In genomic region chr9:75299324-75299723, GRCh38 we compare ENCODE assay signal across 30 cellular contexts.
DNase-seq lines count a peak whose midpoint lies in the region; ATAC-seq and TF ChIP-seq lines count a peak whose summit lies in the region.
"Had no signal": no experiment of that assay in that cellular context is flagged by ENCODE, and none has a peak within 500 bp of the region (broad histone marks: within the 10 kb centered on the region; RNA-seq: fewer than 3 reads in every experiment).

No MANE protein-coding gene starts in this region.

- TF ChIP-seq RAD21 in HCT116 (IDR thresholded peaks at IDR 0.05; ENCODE audit: low read depth): no peak

- H2AFZ ChIP-seq in HCT116 (ENCODE audit: low read depth, low read length, poor library complexity, severe bottlenecking) (no peak overlapping the region), OCI-LY3 (ENCODE audit: low read depth, low read length) (no peak overlapping the region)
- H2AFZ ChIP-seq: GM23338 had no signal

- H4K20me1 ChIP-seq in HCT116 (ENCODE audit: insufficient read depth): no peaks in the 10 kb centered on the region
- no peaks in the 10 kb centered on the region for H4K20me1 ChIP-seq in OCI-LY3 (ENCODE audit: insufficient read depth, low read length)

- TF ChIP-seq POLR2A in HCT116 (IDR thresholded peaks at IDR 0.05; ENCODE audit: borderline replicate concordance, extremely low read depth, insufficient read depth, insufficient read length): no peak

- H3K79me2 ChIP-seq in HCT116 (ENCODE audit: insufficient read depth, low read length): no peaks in the 10 kb centered on the region
- H3K79me2 ChIP-seq in OCI-LY3 (ENCODE audit: low read length): no peaks in the 10 kb centered on the region

- H3K27me3 ChIP-seq in HCT116 (ENCODE audit: insufficient read depth, low read length) (no peaks in the 10 kb centered on the region), OCI-LY3 (ENCODE audit: low read depth, low read length) (no peaks in the 10 kb centered on the region)
- H3K27me3 ChIP-seq: esophagus muscularis mucosa, gastrocnemius medialis, transverse colon had no signal

- H3K4me3 ChIP-seq in HCT116 (replicated peaks in 1 of 2; ENCODE audit: low read depth in 1 of 2, low read length in 2 of 2) (no peak overlapping the region), OCI-LY3 (ENCODE audit: low read length) (no peak overlapping the region), epithelial cell of proximal tubule (ENCODE audit: low read depth, low read length) (no peak overlapping the region)
- H3K4me3 ChIP-seq: esophagus muscularis mucosa, gastrocnemius medialis, GM23338, left ventricle myocardium inferior, transverse colon had no signal

- POLR2A ChIA-PET in HCT116 (lab: Charles Lee): no interaction called here

- H3K27ac ChIP-seq in HCT116 (ENCODE audit: low read depth, low read length): no peak overlapping the region
- H3K27ac ChIP-seq in OCI-LY3 (ENCODE audit: low read length): no peak overlapping the region
- H3K27ac ChIP-seq: esophagus muscularis mucosa, gastrocnemius medialis, left ventricle myocardium inferior, transverse colon had no signal

- DNase-seq in NCI-H748 (lab: John Stamatoyannopoulos, UW; ENCODE audit: unreplicated experiment): peak; percentile 8
- no peak for DNase-seq in NCI-H748 treated with DMSO at 0.1 percent for 48 hours (lab: John Stamatoyannopoulos, UW)
- no peak for DNase-seq in HCT116 (ENCODE audit: low read depth, low spot score)
- DNase-seq in epithelial cell of proximal tubule (ENCODE audit: low read depth): no peak
- DNase-seq in DMS153 (lab: John Stamatoyannopoulos, UW): no peak
- DNase-seq in NCI-H2227 (lab: John Stamatoyannopoulos, UW; ENCODE audit: unreplicated experiment): no peak
- DNase-seq: activated B cell treated with CpG ODN at 0.5 μM for 24 hours; activated CD4-positive, alpha-beta T cell treated with anti-CD3 and anti-CD28 coated beads, Interleukin-2, amount 50 U/mL, for 4 hours; activated naive CD4-positive, alpha-beta T cell treated with anti-CD3 and anti-CD28 coated beads, Interleukin-2, amount 10 ng/mL, durations not matched to agents 7 days and 5 days; amygdala; CD8-positive, alpha-beta memory T cell; cortex of kidney; DND-41; gastrocnemius medialis; hippocampal formation; Kasumi-1; left ventricle myocardium inferior; naive thymus-derived CD4-positive, alpha-beta T cell; NCI-H1092 treated with DMSO at 0.1 percent for 48 hours; NCI-H1930; NCI-H446; nucleus accumbens; stimulated activated CD4-positive, alpha-beta T cell treated with anti-CD3 and anti-CD28 coated beads, Interleukin-1b, Interleukin-23, amount 100 ng/mL, for 48 hours; T-helper 9 cell; transverse colon had no signal

- H3K36me3 ChIP-seq in HCT116 (ENCODE audit: control insufficient read depth in 1 of 2, insufficient read depth in 2 of 2, low read length in 2 of 2) (no peaks in the 10 kb centered on the region), OCI-LY3 (replicated peaks; ENCODE audit: low read depth, low read length) (no peaks in the 10 kb centered on the region)
- H3K36me3 ChIP-seq: esophagus muscularis mucosa, gastrocnemius medialis, left ventricle myocardium inferior, transverse colon had no signal

- no peak overlapping the region for H3K9ac ChIP-seq in HCT116 (ENCODE audit: low read length)
- no peak overlapping the region for H3K9ac ChIP-seq in OCI-LY3 (ENCODE audit: low read length)

- no peaks in the 10 kb centered on the region for H3K4me1 ChIP-seq in HCT116 (ENCODE audit: control insufficient read depth in 1 of 2, insufficient read depth in 2 of 2, low read length in 2 of 2)
- no peaks in the 10 kb centered on the region for H3K4me1 ChIP-seq in OCI-LY3 (ENCODE audit: low read length)
- H3K4me1 ChIP-seq: esophagus muscularis mucosa, gastrocnemius medialis, left ventricle myocardium inferior, transverse colon had no signal

- no TSS peak for BruUV-seq in HCT116 (replicated peaks; lab: Mats Ljungman, UMichigan)

- H3K9me2 ChIP-seq in HCT116 (ENCODE audit: insufficient read depth): no peaks in the 10 kb centered on the region

- TF ChIP-seq CTCF in HCT116 (IDR thresholded peaks at IDR 0.05 in 2 of 3, conservative IDR thresholded peaks at IDR 0.05 in 1 of 3; ENCODE audit: borderline replicate concordance in 1 of 3, insufficient read depth in 1 of 3, low read depth in 2 of 3, low read length in 2 of 3) (peak in 2 of 3 experiments; percentile 12 to 15; a peak in 1 of 6 replicates), OCI-LY3 (IDR thresholded peaks at IDR 0.05; ENCODE audit: low read depth, low read length) (peak; percentile 21; the same call in 1 of the 2 replicates), epithelial cell of proximal tubule (conservative IDR thresholded peaks at IDR 0.05; ENCODE audit: low read depth, low read length) (peak; percentile 7)

- no peak overlapping the region for H3K4me2 ChIP-seq in HCT116 (ENCODE audit: low read length)
- H3K4me2 ChIP-seq in OCI-LY3 (ENCODE audit: low read length): no peak overlapping the region
- H3K4me2 ChIP-seq: GM23338 had no signal

- H3K9me3 ChIP-seq in HCT116 (ENCODE audit: control insufficient read depth in 1 of 2, insufficient read depth in 1 of 2, low read depth in 1 of 2, low read length in 2 of 2) (no peaks in the 10 kb centered on the region), OCI-LY3 (ENCODE audit: insufficient read depth, low read length) (no peaks in the 10 kb centered on the region)
- H3K9me3 ChIP-seq: gastrocnemius medialis, transverse colon had no signal

- intact Hi-C loops in HCT116 (cut with micrococcal nuclease): no loop called here

- RAD21 ChIA-PET in HCT116 (lab: Charles Lee; ENCODE audit: low non-redundant PET in 1 of 2, low total read pairs in 2 of 2, uncharacterized antibody in 2 of 2, unreplicated experiment in 2 of 2): no interaction called here

- ATAC-seq in HCT116 (peak; percentile 50; the same call in 1 of the 2 replicates), GM21360 (IDR thresholded peaks at IDR 0.05; ENCODE audit: unreplicated experiment) (no peak)
- ATAC-seq: gastrocnemius medialis; GM23338; naive thymus-derived CD4-positive, alpha-beta T cell; SK-N-SH treated with all-trans-retinoic acid at 6 μM for 48 hours had no signal

- CTCF ChIA-PET in HCT116 (lab: Charles Lee): no interaction called here

TF ChIP-seq in HCT116, 20 proteins besides CTCF, POLR2A, EP300 and RAD21:
- no peak for TF ChIP-seq FOSL1 (IDR thresholded peaks at IDR 0.05; ENCODE audit: low read depth)
- no peak for TF ChIP-seq ELF1 (IDR thresholded peaks at IDR 0.05; ENCODE audit: borderline replicate concordance, low read depth)
- TF ChIP-seq, protein P1, sequence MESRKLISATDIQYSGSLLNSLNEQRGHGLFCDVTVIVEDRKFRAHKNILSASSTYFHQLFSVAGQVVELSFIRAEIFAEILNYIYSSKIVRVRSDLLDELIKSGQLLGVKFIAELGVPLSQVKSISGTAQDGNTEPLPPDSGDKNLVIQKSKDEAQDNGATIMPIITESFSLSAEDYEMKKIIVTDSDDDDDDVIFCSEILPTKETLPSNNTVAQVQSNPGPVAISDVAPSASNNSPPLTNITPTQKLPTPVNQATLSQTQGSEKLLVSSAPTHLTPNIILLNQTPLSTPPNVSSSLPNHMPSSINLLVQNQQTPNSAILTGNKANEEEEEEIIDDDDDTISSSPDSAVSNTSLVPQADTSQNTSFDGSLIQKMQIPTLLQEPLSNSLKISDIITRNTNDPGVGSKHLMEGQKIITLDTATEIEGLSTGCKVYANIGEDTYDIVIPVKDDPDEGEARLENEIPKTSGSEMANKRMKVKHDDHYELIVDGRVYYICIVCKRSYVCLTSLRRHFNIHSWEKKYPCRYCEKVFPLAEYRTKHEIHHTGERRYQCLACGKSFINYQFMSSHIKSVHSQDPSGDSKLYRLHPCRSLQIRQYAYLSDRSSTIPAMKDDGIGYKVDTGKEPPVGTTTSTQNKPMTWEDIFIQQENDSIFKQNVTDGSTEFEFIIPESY (IDR thresholded peaks at IDR 0.05; ENCODE audit: extremely low read depth, insufficient replicate concordance, low read length): no peak
- TF ChIP-seq EZH2phosphoT487 (IDR thresholded peaks at IDR 0.05; ENCODE audit: borderline replicate concordance): no peak
- TF ChIP-seq ATF3 (IDR thresholded peaks at IDR 0.05): no peak
- TF ChIP-seq SIN3A (IDR thresholded peaks at IDR 0.05; ENCODE audit: low read depth): no peak
- TF ChIP-seq EZH2 (IDR thresholded peaks at IDR 0.05): no peak
- TF ChIP-seq ZNF274 (IDR thresholded peaks at IDR 0.05; ENCODE audit: low read depth, low read length): no peak
- no peak for TF ChIP-seq MAX (IDR thresholded peaks at IDR 0.05)
- no peak for TF ChIP-seq TCF7L2 (IDR thresholded peaks at IDR 0.05; ENCODE audit: borderline replicate concordance, extremely low read depth, insufficient read depth, insufficient read length)
- no peak for TF ChIP-seq EGR1 (IDR thresholded peaks at IDR 0.05; ENCODE audit: low read depth)
